ENCODE assay signal across 9 cellular contexts in the genomic region with DNA sequence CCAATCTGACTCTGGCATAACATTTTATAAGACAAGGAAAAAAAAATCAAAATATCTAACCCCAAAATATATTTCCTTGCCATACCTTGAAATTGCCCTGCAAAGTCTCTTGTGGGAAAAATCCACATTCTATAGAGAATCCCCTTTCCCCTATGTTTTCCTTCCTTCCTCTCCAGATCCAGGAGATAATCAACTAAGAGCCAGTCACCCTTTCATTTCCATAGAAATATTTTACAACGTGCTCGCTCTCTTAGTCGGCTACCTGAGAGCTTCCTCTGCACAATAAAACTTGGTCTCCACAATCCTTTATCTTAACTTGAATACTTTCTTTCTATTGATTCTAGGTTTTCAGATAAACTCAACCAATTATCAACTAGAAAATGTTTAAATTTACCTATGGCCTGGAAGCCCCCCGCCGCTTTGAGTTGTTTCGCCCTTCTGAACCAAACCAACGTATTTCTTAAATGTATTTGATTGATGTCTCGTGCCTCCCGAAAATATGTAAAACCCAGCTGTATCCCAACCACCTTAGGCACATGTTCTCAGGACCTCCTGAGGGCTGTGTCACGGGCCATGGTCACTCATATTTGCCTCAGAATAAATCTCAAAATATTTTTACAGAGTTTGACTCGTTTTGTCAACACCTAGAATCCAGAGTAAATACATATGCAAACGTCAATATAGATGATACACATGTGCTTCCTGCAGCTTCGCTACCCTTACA. TPM values are rescaled to one million over a fixed set of nuclear protein-coding genes. Genes with fewer than 3 reads are reported as not detected.
A peak's percentile ranks its signal among the peaks of the same experiment; 100 is the strongest.
DNase-seq lines count a peak whose midpoint lies in the region; ATAC-seq and TF ChIP-seq lines count a peak whose summit lies in the region.
"Had no signal": no experiment of that assay in that cellular context is flagged by ENCODE, and none has a peak within 500 bp of the region (broad histone marks: within the 10 kb centered on the region; RNA-seq: fewer than 3 reads in every experiment).

No MANE protein-coding gene starts in this region.

- TSS peak; percentile 37 for BruUV-seq in PC-9 (replicated peaks; lab: Mats Ljungman, UMichigan)

- no peak for TF ChIP-seq CTCF in DOHH2 (IDR thresholded peaks at IDR 0.05; ENCODE audit: low read depth, low read length, poor library complexity, severe bottlenecking)
- no peak for TF ChIP-seq CTCF in PC-9 (conservative IDR thresholded peaks at IDR 0.05)
- no peak for TF ChIP-seq CTCF in ovary (IDR thresholded peaks at IDR 0.05)

- peak overlapping the region; percentile 74 for H2AFZ ChIP-seq in PC-9

- H3K4me2 ChIP-seq in DOHH2 (ENCODE audit: low read length) (peak overlapping the region; percentile 84), PC-9 (peak overlapping the region; percentile 98)

- H3K36me3 ChIP-seq in DOHH2 (ENCODE audit: control insufficient read depth, low read length) (no peaks in the 10 kb centered on the region), PC-9 (ENCODE audit: low read depth) (peaks cover 1% of the 10 kb centered on the region; the same call in 1 of the 2 replicates), ovary (no peaks in the 10 kb centered on the region)

- no peak for ATAC-seq in HG02678 (IDR thresholded peaks at IDR 0.05; ENCODE audit: unreplicated experiment)

- H3K27ac ChIP-seq in DOHH2 (ENCODE audit: low read depth, low read length): no peak overlapping the region
- peak overlapping the region; percentile 58 for H3K27ac ChIP-seq in PC-9
- peak overlapping the region; percentile 85 for H3K27ac ChIP-seq in epithelial cell of prostate
- H3K27ac ChIP-seq in ovary: peak overlapping the region; percentile 74 to 93

- peaks cover 25% of the 10 kb centered on the region for H3K4me1 ChIP-seq in DOHH2 (ENCODE audit: control insufficient read depth, low read length)
- peaks cover 54% of the 10 kb centered on the region for H3K4me1 ChIP-seq in PC-9 (replicated peaks; ENCODE audit: insufficient read depth)
- peaks cover 17% of the 10 kb centered on the region for H3K4me1 ChIP-seq in ovary (ENCODE audit: insufficient read depth)

- CTCF ChIA-PET in PC-9 (lab: Charles Lee): no interaction called here

- H3K79me2 ChIP-seq in DOHH2 (ENCODE audit: control insufficient read depth, low read length) (peaks cover 44% of the 10 kb centered on the region), PC-9 (ENCODE audit: low read depth) (peaks cover 58% of the 10 kb centered on the region)

- H4K20me1 ChIP-seq in DOHH2 (ENCODE audit: control insufficient read depth, insufficient read depth, low read depth, low read length) (no peaks in the 10 kb centered on the region), PC-9 (ENCODE audit: insufficient read depth) (peaks cover 36% of the 10 kb centered on the region)

- no peaks in the 10 kb centered on the region for H3K9me3 ChIP-seq in DOHH2 (ENCODE audit: control insufficient read depth, insufficient read depth, low read length)
- no peaks in the 10 kb centered on the region for H3K9me3 ChIP-seq in PC-9 (ENCODE audit: insufficient read depth, low read depth)
- no peaks in the 10 kb centered on the region for H3K9me3 ChIP-seq in ovary

- peak in 1 of 2 experiments; percentile 29 for DNase-seq in PC-9
- DNase-seq in epithelial cell of prostate (ENCODE audit: low read depth, low spot score): no peak
- no peak for DNase-seq in ovary
- DNase-seq in retina: no peak
- no peak for DNase-seq in SIG-M5 treated with dmso at 0.1 percent for 504 hours (lab: John Stamatoyannopoulos, UW; ENCODE audit: unreplicated experiment)
- DNase-seq in NCI-H1417 (lab: John Stamatoyannopoulos, UW): no peak
- DNase-seq: effector CD4-positive, alpha-beta T cell had no signal

- H3K4me3 ChIP-seq in DOHH2 (ENCODE audit: low read length) (peak overlapping the region; percentile 91), PC-9 (peak overlapping the region; percentile 87), ovary (peak overlapping the region; percentile 94)

- WGBS in ovary, 3 donors: 2 to 5% (median 3%) methylated on average over 13 of the region's 13 CpGs

- POLR2A ChIA-PET in PC-9 (lab: Charles Lee; ENCODE audit: unreplicated experiment): interaction anchor here (0.6 to 0.7 kb wide), 4 partner anchors 84 to 930 kb away, joined by 3 to 7 read pairs (median 4); no protein-coding TSS in a partner anchor

- TF ChIP-seq POLR2A in ovary (IDR thresholded peaks at IDR 0.05): no peak

- H3F3A ChIP-seq in DOHH2 (ENCODE audit: control insufficient read depth, insufficient read depth) (no peaks in the 10 kb centered on the region), PC-9 (ENCODE audit: insufficient read depth, low read depth) (peaks cover 9% of the 10 kb centered on the region; the same call in 1 of the 2 replicates)

- no peaks in the 10 kb centered on the region for H3K27me3 ChIP-seq in DOHH2 (ENCODE audit: control insufficient read depth, low read length)
- no peaks in the 10 kb centered on the region for H3K27me3 ChIP-seq in PC-9 (ENCODE audit: insufficient read depth, low read depth)
- no peaks in the 10 kb centered on the region for H3K27me3 ChIP-seq in ovary

- no peak for TF ChIP-seq EP300 in ovary (IDR thresholded peaks at IDR 0.05)

- H3K9me2 ChIP-seq in DOHH2 (replicated peaks; ENCODE audit: control insufficient read depth, low read length) (no peaks in the 10 kb centered on the region), PC-9 (ENCODE audit: insufficient read depth) (no peaks in the 10 kb centered on the region)

- intact Hi-C loops in PC-9 (cut with micrococcal nuclease; ENCODE audit: unreplicated experiment) (no loop called here), ovary (cut with DNase I) (loop anchor here in 1 of 4 donors (2.0 kb wide), 1 partner anchor 39 kb away; no protein-coding TSS in a partner anchor)

RNA-seq across cellular contexts. Expression of gene PSAP, which starts 0.9 kb away (rescaled TPM):
- total RNA-seq in PC-9 (2021) (683 and 1,027 TPM in 2 replicates), ovary (1,000 to 10,000 TPM in 4 of 7 donors, 100 to 1,000 TPM in 3; 632 to 1,246 (median 1,118) TPM)
- 1,000 to 10,000 TPM in 1 of 2 donors, 100 to 1,000 TPM in 1; 916 to 3,407 TPM for polyA plus RNA-seq in ovary
